1 cellular context compared by ENCODE assay signal in genomic region chr4:16217300-16218051, GRCh38.
A peak's percentile ranks its signal among the peaks of the same experiment; 100 is the strongest.
TF ChIP-seq lines count a peak whose summit lies in the region.

No MANE protein-coding gene starts in this region.

TF ChIP-seq in GM12878, 131 proteins besides CTCF, POLR2A, EP300 and RAD21 (continued from another document):
- TF ChIP-seq SKIL (IDR thresholded peaks at IDR 0.05; ENCODE audit: low read depth, poor library complexity, severe bottlenecking), result peak; percentile 36
- 0 out of 2 replicates have a peak, but pooled peaks have one; percentile 36 for TF ChIP-seq MEF2A (IDR thresholded peaks at IDR 0.05; ENCODE audit: insufficient read depth, low read depth, low read length)
- TF ChIP-seq ZBTB33 (IDR thresholded peaks at IDR 0.05), result no peak
- peak; percentile 98 for TF ChIP-seq TCF7 (IDR thresholded peaks at IDR 0.05; ENCODE audit: borderline replicate concordance)
- TF ChIP-seq ZNF217 (IDR thresholded peaks at IDR 0.05), result no peak
- TF ChIP-seq PBX3 (IDR thresholded peaks at IDR 0.05; ENCODE audit: insufficient replicate concordance, low read depth, low read length), result no peak
- no peak for TF ChIP-seq PML (IDR thresholded peaks at IDR 0.05; ENCODE audit: low read length)
- TF ChIP-seq TCF12 (IDR thresholded peaks at IDR 0.05; ENCODE audit: low read depth, low read length), result no peak
- no peak for TF ChIP-seq E4F1 (IDR thresholded peaks at IDR 0.05; ENCODE audit: borderline replicate concordance, partially characterized antibody)
- TF ChIP-seq ZBTB4 (CRISPR knock-in tag; IDR thresholded peaks at IDR 0.05), result no peak
- peak; percentile 60; the same call in 1 of the 2 replicates for TF ChIP-seq BCL11A (IDR thresholded peaks at IDR 0.05; ENCODE audit: low read depth, low read length)
- no peak for TF ChIP-seq SIX5 (IDR thresholded peaks at IDR 0.05; ENCODE audit: low read depth, low read length, severe bottlenecking)
- peak; percentile 65; the same call in 1 of the 2 replicates for TF ChIP-seq MTA2 (IDR thresholded peaks at IDR 0.05; ENCODE audit: low read depth)
- TF ChIP-seq HDAC2 (IDR thresholded peaks at IDR 0.05), result no peak
- no peak for TF ChIP-seq POLR2AphosphoS2 (IDR thresholded peaks at IDR 0.05; ENCODE audit: low read depth, low read length)
- peak; percentile 93 for TF ChIP-seq RUNX3 (IDR thresholded peaks at IDR 0.05; ENCODE audit: low read length)
- no peak for TF ChIP-seq CEBPZ (IDR thresholded peaks at IDR 0.05; ENCODE audit: low read depth, low read length)
- no peak for TF ChIP-seq MLLT1 (IDR thresholded peaks at IDR 0.05)
- TF ChIP-seq MXI1 (IDR thresholded peaks at IDR 0.05; ENCODE audit: low read depth, low read length), result no peak
- TF ChIP-seq IKZF2 (IDR thresholded peaks at IDR 0.05), result peak in 1 of 2 experiments; percentile 33; a peak in 2 of 4 replicates
- no peak for TF ChIP-seq KDM1A (IDR thresholded peaks at IDR 0.05; ENCODE audit: borderline replicate concordance)
- peak; percentile 62; the same call in 1 of the 2 replicates for TF ChIP-seq IRF4 (IDR thresholded peaks at IDR 0.05; ENCODE audit: low read depth, low read length)
- TF ChIP-seq JUNB (IDR thresholded peaks at IDR 0.05), result peak; percentile 82
- TF ChIP-seq SP1 (IDR thresholded peaks at IDR 0.05; ENCODE audit: low read depth, low read length), result no peak
- peak; percentile 95 for TF ChIP-seq SPI1 (IDR thresholded peaks at IDR 0.05; ENCODE audit: borderline replicate concordance, insufficient read depth, low read depth, low read length)
- TF ChIP-seq ZSCAN29 (IDR thresholded peaks at IDR 0.05), result no peak
- no peak for TF ChIP-seq USF1 (IDR thresholded peaks at IDR 0.05; ENCODE audit: borderline replicate concordance, extremely low read length, insufficient read depth, low read depth, low read length)
- TF ChIP-seq RFX5 (IDR thresholded peaks at IDR 0.05; ENCODE audit: low read depth, low read length), result no peak
- TF ChIP-seq CHD4 (IDR thresholded peaks at IDR 0.05), result no peak
- TF ChIP-seq ETV6 (conservative IDR thresholded peaks at IDR 0.05 in 1 of 2, IDR thresholded peaks at IDR 0.05 in 1 of 2; ENCODE audit: borderline replicate concordance in 1 of 2, low read depth in 1 of 2), result peak in 1 of 2 experiments; percentile 73; a peak in 2 of 4 replicates
- peak; percentile 71 for TF ChIP-seq CUX1 (IDR thresholded peaks at IDR 0.05; ENCODE audit: insufficient replicate concordance, low read depth, low read length)
- no peak for TF ChIP-seq HCFC1 (IDR thresholded peaks at IDR 0.05; ENCODE audit: low read length)
- TF ChIP-seq NFIC (IDR thresholded peaks at IDR 0.05; ENCODE audit: low read depth, low read length), result peak; percentile 87; the same call in 1 of the 2 replicates
- no peak for TF ChIP-seq FOXK2 (IDR thresholded peaks at IDR 0.05)
